ENCODE assay signal across 8 cellular contexts in genomic region chr12:50111417-50111692, GRCh38. TPM values are rescaled to one million over a fixed set of nuclear protein-coding genes. Genes with fewer than 3 reads are reported as not detected.
DNase-seq lines count a peak whose midpoint lies in the region; ATAC-seq and TF ChIP-seq lines count a peak whose summit lies in the region.

No MANE protein-coding gene starts in this region.

- peaks cover 8 to 28% (median 16%) of the 10 kb centered on the region in 11 experiments; a peak in 21 of 22 replicates for H3K36me3 ChIP-seq in BLaER1 treated with 17β-estradiol and CSF1 and Interleukin-3, amounts not matched to agents 10 nM and 100 nM
- peaks cover 22% of the 10 kb centered on the region for H3K36me3 ChIP-seq in lower lobe of right lung

- H3K9ac ChIP-seq in BLaER1 treated with 17β-estradiol and CSF1 and Interleukin-3, amounts not matched to agents 10 nM and 100 nM: peak overlapping the region; percentile 58 to 75 (median 69); a peak in 20 of 22 replicates

- intact Hi-C loops in lower lobe of right lung (cut with DNase I): no loop called here
- intact Hi-C loops in left colon (cut with DNase I, micrococcal nuclease): no loop called here

- H3K4me3 ChIP-seq in BLaER1 treated with 17β-estradiol and CSF1 and Interleukin-3, amounts not matched to agents 10 nM and 100 nM: peak overlapping the region; percentile 37 to 91 (median 54)
- H3K4me3 ChIP-seq in astrocyte of the cerebellum (ENCODE audit: low read depth, low read length) (peak overlapping the region; percentile 22), lower lobe of right lung (peak overlapping the region; percentile 33)

- peak overlapping the region in 10 of 11 experiments; percentile 53 to 83 (median 78); a peak in 20 of 22 replicates for H3K27ac ChIP-seq in BLaER1 treated with 17β-estradiol and CSF1 and Interleukin-3, amounts not matched to agents 10 nM and 100 nM
- H3K27ac ChIP-seq in lower lobe of right lung: peak overlapping the region; percentile 97

- in situ Hi-C loops in astrocyte of the cerebellum (cut with HindIII; ENCODE audit: low sequenced_read_pairs): no loop called here

- H3K4me2 ChIP-seq in BLaER1 treated with 17β-estradiol and CSF1 and Interleukin-3, amounts not matched to agents 10 nM and 100 nM: peak overlapping the region; percentile 75 to 100 (median 92)

- H3K4me1 ChIP-seq in BLaER1 treated with 17β-estradiol and CSF1 and Interleukin-3, amounts not matched to agents 10 nM and 100 nM: peaks cover 57 to 66% (median 60%) of the 10 kb centered on the region in 10 experiments
- H3K4me1 ChIP-seq in lower lobe of right lung: peaks cover 47% of the 10 kb centered on the region

- peaks cover 16 to 46% (median 28%) of the 10 kb centered on the region in 11 experiments; a peak in 15 of 22 replicates for H4K20me1 ChIP-seq in BLaER1 treated with 17β-estradiol and CSF1 and Interleukin-3, amounts not matched to agents 10 nM and 100 nM

- ATAC-seq in HG02852 (IDR thresholded peaks at IDR 0.05; ENCODE audit: unreplicated experiment): peak; percentile 1
- peak in 1 of 2 donors; percentile 0 for ATAC-seq in lower lobe of right lung
- ATAC-seq in HG03521 (IDR thresholded peaks at IDR 0.05; ENCODE audit: unreplicated experiment): no peak
- no peak for ATAC-seq in left colon

- DNase-seq in astrocyte of the cerebellum (ENCODE audit: low read depth) (no peak), lower lobe of right lung (no peak), NCI-H2107 treated with DMSO at 0.1 percent for 48 hours (lab: John Stamatoyannopoulos, UW; ENCODE audit: unreplicated experiment) (no peak), left colon (no peak), DMS 273 treated with DMSO at 0.1 percent for 48 hours (lab: John Stamatoyannopoulos, UW) (no peak)

- TF ChIP-seq CTCF in astrocyte of the cerebellum (IDR thresholded peaks at IDR 0.05; ENCODE audit: low read depth, low read length, missing control alignments) (no peak), lower lobe of right lung (IDR thresholded peaks at IDR 0.05) (no peak)

- H3K9me3 ChIP-seq in BLaER1 treated with 17β-estradiol and CSF1 and Interleukin-3, amounts not matched to agents 10 nM and 100 nM (replicated peaks in 1 of 11): no peaks in the 10 kb centered on the region
- H3K9me3 ChIP-seq in lower lobe of right lung: no peaks in the 10 kb centered on the region

- H3K27me3 ChIP-seq in BLaER1 treated with 17β-estradiol and CSF1 and Interleukin-3, amounts not matched to agents 10 nM and 100 nM: no peaks in the 10 kb centered on the region
- no peaks in the 10 kb centered on the region for H3K27me3 ChIP-seq in lower lobe of right lung (ENCODE audit: low read depth)

RNA-seq across cellular contexts. Expression of gene COX14, which starts 0.7 kb away (rescaled TPM):
- total RNA-seq in lower lobe of right lung: 68.0 TPM
- 10 to 100 TPM; 90.1 to 91.3 TPM for total RNA-seq in left colon

RNA-seq across cellular contexts. Expression of gene GPD1, which starts 7.5 kb away (rescaled TPM):
- total RNA-seq in lower lobe of right lung: 67.0 TPM
- 1 to 10 TPM; 1.8 to 4.3 TPM for total RNA-seq in left colon

RNA-seq across cellular contexts. Expression of gene SMARCD1, which starts 26.2 kb away (rescaled TPM):
- total RNA-seq in lower lobe of right lung: 44.2 TPM
- total RNA-seq in left colon: 10 to 100 TPM; 35.5 to 41.8 TPM

RNA-seq across cellular contexts. Expression of gene ASIC1, which starts 54.0 kb away (rescaled TPM):
- total RNA-seq in lower lobe of right lung (1.6 TPM), left colon (1 to 10 TPM in 1 of 2 donors, under 1 TPM in 1; 0.55 to 1.9 TPM)

RNA-seq across cellular contexts. Expression of gene CERS5, which starts 55.8 kb away (rescaled TPM):
- total RNA-seq in lower lobe of right lung: 37.7 TPM
- 10 to 100 TPM; 19.7 to 24.8 TPM for total RNA-seq in left colon

Comparison
In these comparisons a context has a peak if more than half of its experiments do, and no peak if none do; other contexts are left out.
1. RNA of gene GPD1, which starts 7.5 kb away (total RNA-seq): 67.0 TPM in lower lobe of right lung (single experiment); 1.8 to 4.3 TPM in left colon; every median in the first group is over 10 times any median in the second.
2. Peak in every context shown above with its lines, with median percentiles within 50 percentile points of each other: H3K4me3 ChIP-seq.